ENCODE assay signal across 12 cellular contexts in the genomic region with DNA sequence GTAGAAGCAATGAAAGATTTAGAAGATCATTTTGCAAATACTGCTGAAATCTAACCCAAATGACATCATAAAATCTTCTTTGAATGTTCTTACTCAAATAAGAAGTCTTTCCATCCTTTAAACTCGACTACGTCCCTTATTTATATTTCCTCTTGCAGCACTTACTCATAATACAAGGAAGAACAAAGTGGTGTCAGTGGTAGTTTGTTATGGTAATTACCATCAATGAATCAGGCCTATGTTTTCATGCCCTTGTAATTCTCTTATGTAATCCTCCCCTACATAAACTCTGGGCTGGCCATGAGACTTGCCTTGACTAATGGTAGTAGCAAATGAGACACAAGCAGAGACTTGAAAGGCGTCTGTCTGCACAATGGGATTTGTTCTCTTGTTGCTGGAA. TPM values are rescaled to one million over a fixed set of nuclear protein-coding genes. Genes with fewer than 3 reads are reported as not detected.
DNase-seq lines count a peak whose midpoint lies in the region; ATAC-seq and TF ChIP-seq lines count a peak whose summit lies in the region.
"Had no signal": no experiment of that assay in that cellular context is flagged by ENCODE, and none has a peak within 500 bp of the region (broad histone marks: within the 10 kb centered on the region; RNA-seq: fewer than 3 reads in every experiment).

No MANE protein-coding gene starts in this region.

- H3K9me3 ChIP-seq in colonic mucosa, result no peaks in the 10 kb centered on the region

- H3K27me3 Mint-ChIP-seq in activated naive CD4-positive, alpha-beta T cell treated with anti-CD3 and anti-CD28 coated beads for 36 hours (ENCODE audit: low read depth), result no peaks in the 10 kb centered on the region

- ATAC-seq in stimulated activated naive CD8-positive, alpha-beta T cell treated with anti-CD3 and anti-CD28 coated beads, Interleukin-15, Interleukin-2, amounts not matched to agents 100 U/mL and 50 U/mL, for 24 hours, result peak; percentile 80
- no peak for ATAC-seq in HG03439 (IDR thresholded peaks at IDR 0.05; ENCODE audit: unreplicated experiment)
- ATAC-seq in HG02973 (IDR thresholded peaks at IDR 0.05; ENCODE audit: unreplicated experiment), result no peak

- peaks cover 3% of the 10 kb centered on the region for H3K9me3 Mint-ChIP-seq in activated naive CD4-positive, alpha-beta T cell treated with anti-CD3 and anti-CD28 coated beads for 36 hours

- intact Hi-C loops in activated naive CD4-positive, alpha-beta T cell treated with anti-CD3 and anti-CD28 coated beads for 36 hours (cut with micrococcal nuclease), result loop anchor here (1.0 to 5.0 kb wide), 4 partner anchors 197 to 875 kb away; a partner anchor contains a TSS
- intact Hi-C loops in colonic mucosa (cut with DNase I), result no loop called here

- no peaks in the 10 kb centered on the region for H3K27me3 ChIP-seq in colonic mucosa
- H3K27me3 ChIP-seq: BLaER1 had no signal

- peaks cover 18% of the 10 kb centered on the region for H3K36me3 Mint-ChIP-seq in activated naive CD4-positive, alpha-beta T cell treated with anti-CD3 and anti-CD28 coated beads for 36 hours (ENCODE audit: low read depth)

- no peak overlapping the region for H3K4me3 ChIP-seq in colonic mucosa
- H3K4me3 ChIP-seq: BLaER1, lung had no signal

- peak overlapping the region; percentile 1 for H3K27ac ChIP-seq in colonic mucosa
- H3K27ac ChIP-seq: BLaER1 had no signal

- H3K9ac ChIP-seq in colonic mucosa (ENCODE audit: low read depth in 2 of 2, low read length in 2 of 2), result no peak overlapping the region
- H3K9ac ChIP-seq: BLaER1 had no signal

- no peaks in the 10 kb centered on the region for H3K36me3 ChIP-seq in colonic mucosa

- H3K4me1 ChIP-seq in colonic mucosa, result no peaks in the 10 kb centered on the region

- no peak overlapping the region for H3K4me3 Mint-ChIP-seq in activated naive CD4-positive, alpha-beta T cell treated with anti-CD3 and anti-CD28 coated beads for 36 hours

- CTCF ChIA-PET in activated naive CD4-positive, alpha-beta T cell treated with anti-CD3 and anti-CD28 coated beads for 36 hours (lab: Charles Lee), result interaction anchor here (1.3 kb wide), 1 partner anchor 14 kb away, joined by 4 read pairs; no protein-coding TSS in a partner anchor

- H3K4me1 Mint-ChIP-seq in activated naive CD4-positive, alpha-beta T cell treated with anti-CD3 and anti-CD28 coated beads for 36 hours (ENCODE audit: low read depth), result peaks cover 56% of the 10 kb centered on the region

- H3K27ac Mint-ChIP-seq in activated naive CD4-positive, alpha-beta T cell treated with anti-CD3 and anti-CD28 coated beads for 36 hours, result peak overlapping the region; percentile 74

- TF ChIP-seq CTCF in colonic mucosa (IDR thresholded peaks at IDR 0.05), result no peak

- peak; percentile 60 for DNase-seq in activated naive CD4-positive, alpha-beta T cell treated with anti-CD3 and anti-CD28 coated beads for 36 hours
- DNase-seq in activated naive CD4-positive, alpha-beta T cell treated with Interleukin-2 at 50 U/mL for 16 hours, result no peak
- DNase-seq in SIG-M5 (lab: John Stamatoyannopoulos, UW) (peak; percentile 84), colonic mucosa (no peak), AML-193 (lab: John Stamatoyannopoulos, UW) (no peak)
- no peak for DNase-seq in stimulated activated naive CD8-positive, alpha-beta T cell treated with anti-CD3 and anti-CD28 coated beads, Interleukin-15, Interleukin-2, amounts not matched to agents 100 U/mL and 50 U/mL, for 24 hours
- DNase-seq: stimulated activated naive CD4-positive, alpha-beta T cell treated with Interleukin-2 at 50 U/mL for 16 hours; T-helper 9 cell had no signal

RNA-seq across cellular contexts. Expression of a gene that starts 17.0 kb away (rescaled TPM):
- 10 to 100 TPM; 15.6 to 17.6 TPM for total RNA-seq in activated naive CD4-positive, alpha-beta T cell treated with anti-CD3 and anti-CD28 coated beads for 36 hours
- total RNA-seq in colonic mucosa, result 10 to 100 TPM; 23.0 to 38.7 TPM

Comparison
In these comparisons a context has a peak if more than half of its experiments do, and no peak if none do; other contexts are left out.
1. DNase-seq: peak in activated naive CD4-positive, alpha-beta T cell treated with anti-CD3 and anti-CD28 coated beads for 36 hours (single experiment) and SIG-M5 (single experiment); none in activated naive CD4-positive, alpha-beta T cell treated with Interleukin-2 at 50 U/mL for 16 hours (single experiment), colonic mucosa (single experiment), stimulated activated naive CD8-positive, alpha-beta T cell treated with anti-CD3 and anti-CD28 coated beads, Interleukin-15, Interleukin-2, amounts not matched to agents 100 U/mL and 50 U/mL, for 24 hours (single experiment) and AML-193 (0 of 2).